8 cellular contexts compared by ENCODE assay signal in genomic region chr21:43864806-43865470, GRCh38. TPM values are rescaled to one million over a fixed set of nuclear protein-coding genes. Genes with fewer than 3 reads are reported as not detected.
DNase-seq lines count a peak whose midpoint lies in the region; ATAC-seq and TF ChIP-seq lines count a peak whose summit lies in the region.

Gene AGPAT3, plus strand, starts transcription at chr21:43865223. Its CDS starts 94,459 bp downstream, at chr21:43959682.

- intact Hi-C loops in gastrocnemius medialis (cut with DNase I; ENCODE audit: low total_unique reads) = loop anchor here (1.0 to 5.0 kb wide), 3 partner anchors 38 to 74 kb away; no protein-coding TSS in a partner anchor

- H3K79me2 ChIP-seq in hepatocyte = peaks cover 44% of the 10 kb centered on the region

- H3K4me3 ChIP-seq in Peyer's patch (peak within 1 kb of the TSS; percentile 80 to 96 (median 90)), hepatocyte (peak within 1 kb of the TSS; percentile 91), gastrocnemius medialis (peak within 1 kb of the TSS; percentile 68 to 76 (median 68))

- H3K36me3 ChIP-seq in Peyer's patch (peaks cover 0 to 1% (median 0%) of the 10 kb centered on the region in 3 donors), hepatocyte (replicated peaks; ENCODE audit: insufficient read depth, low read depth) (no peaks in the 10 kb centered on the region), gastrocnemius medialis (no peaks in the 10 kb centered on the region)

- H3K4me2 ChIP-seq in hepatocyte = peak within 1 kb of the TSS; percentile 99

- H3K4me1 ChIP-seq in Peyer's patch = peaks cover 0 to 43% (median 0%) of the 10 kb centered on the region in 4 donors
- peaks cover 25% of the 10 kb centered on the region for H3K4me1 ChIP-seq in hepatocyte (ENCODE audit: insufficient read depth)
- peaks cover 39 to 40% of the 10 kb centered on the region in 2 donors for H3K4me1 ChIP-seq in gastrocnemius medialis

- H3K27ac ChIP-seq in Peyer's patch = peak within 1 kb of the TSS; percentile 95 to 99 (median 97)
- peak within 1 kb of the TSS; percentile 30 for H3K27ac ChIP-seq in angular gyrus (ENCODE audit: low read depth, low read length)
- H3K27ac ChIP-seq in hepatocyte = peak within 1 kb of the TSS; percentile 95
- H3K27ac ChIP-seq in gastrocnemius medialis = peak within 1 kb of the TSS; percentile 91 to 96 (median 92)

- 3% methylated on average over 8 of the region's 109 CpGs for WGBS in hepatocyte (ENCODE audit: low lambda C conversion rate, missing lambda C conversion rate)

- H2AFZ ChIP-seq in hepatocyte = peak within 1 kb of the TSS; percentile 60

- H3K9me2 ChIP-seq in hepatocyte (replicated peaks; ENCODE audit: insufficient read depth) = no peaks in the 10 kb centered on the region

- in situ Hi-C loops in gastrocnemius medialis (cut with MboI; ENCODE audit: low sequenced_read_pairs in 4 of 4) = no loop called here

- H3K27me3 ChIP-seq in Peyer's patch (no peaks in the 10 kb centered on the region), hepatocyte (no peaks in the 10 kb centered on the region), gastrocnemius medialis (no peaks in the 10 kb centered on the region)

- no peak for TF ChIP-seq POLR2A in Peyer's patch (IDR thresholded peaks at IDR 0.05)
- TF ChIP-seq POLR2A in gastrocnemius medialis (IDR thresholded peaks at IDR 0.05) = no peak

- no peaks in the 10 kb centered on the region for H3K9me3 ChIP-seq in Peyer's patch
- no peaks in the 10 kb centered on the region for H3K9me3 ChIP-seq in hepatocyte (ENCODE audit: low read depth)
- H3K9me3 ChIP-seq in gastrocnemius medialis = no peaks in the 10 kb centered on the region

- DNase-seq in activated gamma-delta T cell treated with Interleukin-2 at 50 U/mL for 16 hours = peak; percentile 32
- DNase-seq in activated gamma-delta T cell (lab: John Stamatoyannopoulos, UW) = no peak
- no peak for DNase-seq in Peyer's patch
- DNase-seq in hepatocyte (ENCODE audit: low spot score) = peak; percentile 67
- DNase-seq in gastrocnemius medialis = no peak
- DNase-seq in NCI-H510A treated with DMSO at 0.1 percent for 48 hours (lab: John Stamatoyannopoulos, UW) = no peak
- no peak for DNase-seq in NCI-H1105 treated with DMSO at 0.1 percent for 48 hours (lab: John Stamatoyannopoulos, UW)

- peak; percentile 20 to 29 for ATAC-seq in gastrocnemius medialis

- TF ChIP-seq CTCF in Peyer's patch (IDR thresholded peaks at IDR 0.05) = no peak
- TF ChIP-seq CTCF in hepatocyte (IDR thresholded peaks at IDR 0.05; ENCODE audit: poor library complexity) = no peak
- TF ChIP-seq CTCF in gastrocnemius medialis (IDR thresholded peaks at IDR 0.05 in 4 of 5, conservative IDR thresholded peaks at IDR 0.05 in 1 of 5) = no peak

- peaks cover 17% of the 10 kb centered on the region for H4K20me1 ChIP-seq in hepatocyte (ENCODE audit: insufficient read depth, poor library complexity, severe bottlenecking)

RNA-seq across cellular contexts. Expression of gene AGPAT3, which starts in this region (rescaled TPM):
- 100 to 1,000 TPM in 3 of 4 donors, 10 to 100 TPM in 1; 63.5 to 225 (median 161) TPM for total RNA-seq in Peyer's patch
- total RNA-seq in hepatocyte = 51.2 and 63.9 TPM in 2 replicates
- 31.7 and 41.0 TPM in 2 replicates for polyA plus RNA-seq in hepatocyte
- total RNA-seq in gastrocnemius medialis = 100 to 1,000 TPM in 1 of 4 donors, 10 to 100 TPM in 3; 44.2 to 102 (median 59.3) TPM

Comparison
In these comparisons a context has a peak if more than half of its experiments do, and no peak if none do; other contexts are left out.
1. DNase-seq: peak in activated gamma-delta T cell treated with Interleukin-2 at 50 U/mL for 16 hours (single experiment) and hepatocyte (single experiment); none in activated gamma-delta T cell (single experiment), Peyer's patch (0 of 3), gastrocnemius medialis (0 of 2), NCI-H510A treated with DMSO at 0.1 percent for 48 hours (single experiment) and NCI-H1105 treated with DMSO at 0.1 percent for 48 hours (single experiment).
2. H3K27ac ChIP-seq: peak in every context shown above with its lines; median percentile 97 in Peyer's patch; 95 in hepatocyte; 92 in gastrocnemius medialis; 30 in angular gyrus.
3. Peak in every context shown above with its lines, with median percentiles within 50 percentile points of each other: H3K4me3 ChIP-seq.